14 cellular contexts compared by ENCODE assay signal in genomic region chr17:55727275-55727674, GRCh38. TPM values are rescaled to one million over a fixed set of nuclear protein-coding genes. Genes with fewer than 3 reads are reported as not detected.
"Had no signal": no experiment of that assay in that cellular context is flagged by ENCODE, and none has a peak within 500 bp of the region (broad histone marks: within the 10 kb centered on the region; RNA-seq: fewer than 3 reads in every experiment).

No MANE protein-coding gene starts in this region.

- DNase-seq: activated CD4-positive, alpha-beta memory T cell treated with anti-CD3 and anti-CD28 coated beads for 36 hours; activated CD4-positive, CD25-positive, alpha-beta regulatory T cell treated with anti-CD3 and anti-CD28 coated beads, Interleukin-2, amount 50 U/mL, for 72 hours; activated gamma-delta T cell; activated T-cell treated with anti-CD3 and anti-CD28 coated beads, Interleukin-2, amount 50 U/mL, for 48 hours; brain microvascular endothelial cell; cerebellar nuclear complex; effector memory CD8-positive, alpha-beta T cell; hippocampal formation; kidney glomerular epithelial cell; nephron progenitor cell; stimulated activated CD4-positive, alpha-beta T cell treated with anti-CD3 and anti-CD28 coated beads, Interleukin-2, amount 100 ng/mL, for 48 hours; stimulated activated CD8-positive, alpha-beta memory T cell treated with anti-CD3 and anti-CD28 coated beads, Interleukin-4, amount 100 ng/mL, for 48 hours; T-helper 9 cell had no signal

- H3K36me3 ChIP-seq: brain microvascular endothelial cell had no signal

- ATAC-seq: effector memory CD8-positive, alpha-beta T cell had no signal

- H3K27ac ChIP-seq: brain microvascular endothelial cell had no signal

- H3K27me3 ChIP-seq: brain microvascular endothelial cell had no signal

RNA-seq across cellular contexts. Expression of gene TMEM100, which starts 4.6 kb away (rescaled TPM):
- total RNA-seq: activated CD4-positive, alpha-beta memory T cell treated with anti-CD3 and anti-CD28 coated beads for 36 hours; epithelial cell of proximal tubule had no signal
